ENCODE assay signal across 23 cellular contexts in the genomic region with DNA sequence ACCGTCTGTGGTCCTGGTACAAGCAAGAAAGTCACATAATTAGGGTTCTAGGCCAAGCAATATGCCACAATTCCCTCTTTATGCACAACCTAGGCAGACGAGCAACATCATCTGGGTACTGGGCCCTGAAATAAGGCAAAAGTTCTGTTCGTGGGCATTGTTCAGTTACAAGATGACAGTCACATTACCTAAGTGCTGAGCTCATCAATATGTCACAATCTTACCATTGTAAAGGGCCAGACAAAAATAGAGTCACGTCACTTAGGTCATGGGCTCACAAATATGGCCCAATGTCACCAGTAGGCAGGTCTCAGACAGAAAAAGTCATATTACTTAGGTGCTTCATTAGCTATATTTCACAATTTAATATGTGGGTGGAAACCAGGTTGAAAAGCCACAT.
"Had no signal": no experiment of that assay in that cellular context is flagged by ENCODE, and none has a peak within 500 bp of the region (broad histone marks: within the 10 kb centered on the region; RNA-seq: fewer than 3 reads in every experiment).

No MANE protein-coding gene starts in this region.

- H3K4me3 ChIP-seq: colonic mucosa, esophagus squamous epithelium, gastrocnemius medialis, heart right ventricle, left lung, lower lobe of right lung had no signal

- H3K4me1 ChIP-seq: colonic mucosa, esophagus squamous epithelium, gastrocnemius medialis, heart right ventricle, left lung, lower lobe of right lung had no signal

- H3K27ac Mint-ChIP-seq: dendritic cell treated with granulocyte-macrophage colony-stimulating factor and Interleukin-4, amounts not matched to agents 40 ng/mL and 50 ng/mL, for 4 days; effector memory CD8-positive, alpha-beta T cell; endodermal cell; naive B cell; naive thymus-derived CD8-positive, alpha-beta T cell had no signal

- H3K4me3 Mint-ChIP-seq: dendritic cell treated with granulocyte-macrophage colony-stimulating factor and Interleukin-4, amounts not matched to agents 40 ng/mL and 50 ng/mL, for 4 days; effector memory CD8-positive, alpha-beta T cell; endodermal cell; naive B cell; naive thymus-derived CD8-positive, alpha-beta T cell had no signal

- H3K27me3 Mint-ChIP-seq: dendritic cell treated with granulocyte-macrophage colony-stimulating factor and Interleukin-4, amounts not matched to agents 40 ng/mL and 50 ng/mL, for 4 days; effector memory CD8-positive, alpha-beta T cell; naive B cell; naive thymus-derived CD8-positive, alpha-beta T cell had no signal

- H3K27ac ChIP-seq: colonic mucosa, epithelial cell of prostate, esophagus squamous epithelium, gastrocnemius medialis, heart right ventricle, left lung, lower lobe of right lung had no signal

- H3K4me1 Mint-ChIP-seq: endodermal cell; naive B cell; naive thymus-derived CD8-positive, alpha-beta T cell had no signal

- ATAC-seq: effector memory CD8-positive, alpha-beta T cell; esophagus mucosa; gastrocnemius medialis; left lung; lower lobe of right lung; naive thymus-derived CD8-positive, alpha-beta T cell had no signal

- FAIRE-seq: endometrium, islet of Langerhans, keratinocyte had no signal

- H3K36me3 ChIP-seq: colonic mucosa, esophagus squamous epithelium, gastrocnemius medialis, heart right ventricle, left lung, lower lobe of right lung had no signal

- H3K9me3 Mint-ChIP-seq: dendritic cell treated with granulocyte-macrophage colony-stimulating factor and Interleukin-4, amounts not matched to agents 40 ng/mL and 50 ng/mL, for 4 days; effector memory CD8-positive, alpha-beta T cell; endodermal cell; naive B cell; naive thymus-derived CD8-positive, alpha-beta T cell had no signal

- DNase-seq: colonic mucosa; cortex of kidney; effector CD8-positive, alpha-beta T cell; effector memory CD8-positive, alpha-beta T cell; endodermal cell; esophagus squamous epithelium; gastrocnemius medialis; glutamatergic neuron; hippocampal formation; left cardiac atrium; left lung; left ventricle myocardium superior; lower lobe of right lung; midbrain; naive B cell; naive thymus-derived CD8-positive, alpha-beta T cell had no signal

- H3K27me3 ChIP-seq: colonic mucosa, esophagus squamous epithelium, gastrocnemius medialis, heart right ventricle, left lung had no signal

- H3K9me3 ChIP-seq: colonic mucosa, esophagus squamous epithelium, gastrocnemius medialis, heart right ventricle, left lung, lower lobe of right lung had no signal

- H3K36me3 Mint-ChIP-seq: naive B cell; naive thymus-derived CD8-positive, alpha-beta T cell had no signal
